In the genomic region with DNA sequence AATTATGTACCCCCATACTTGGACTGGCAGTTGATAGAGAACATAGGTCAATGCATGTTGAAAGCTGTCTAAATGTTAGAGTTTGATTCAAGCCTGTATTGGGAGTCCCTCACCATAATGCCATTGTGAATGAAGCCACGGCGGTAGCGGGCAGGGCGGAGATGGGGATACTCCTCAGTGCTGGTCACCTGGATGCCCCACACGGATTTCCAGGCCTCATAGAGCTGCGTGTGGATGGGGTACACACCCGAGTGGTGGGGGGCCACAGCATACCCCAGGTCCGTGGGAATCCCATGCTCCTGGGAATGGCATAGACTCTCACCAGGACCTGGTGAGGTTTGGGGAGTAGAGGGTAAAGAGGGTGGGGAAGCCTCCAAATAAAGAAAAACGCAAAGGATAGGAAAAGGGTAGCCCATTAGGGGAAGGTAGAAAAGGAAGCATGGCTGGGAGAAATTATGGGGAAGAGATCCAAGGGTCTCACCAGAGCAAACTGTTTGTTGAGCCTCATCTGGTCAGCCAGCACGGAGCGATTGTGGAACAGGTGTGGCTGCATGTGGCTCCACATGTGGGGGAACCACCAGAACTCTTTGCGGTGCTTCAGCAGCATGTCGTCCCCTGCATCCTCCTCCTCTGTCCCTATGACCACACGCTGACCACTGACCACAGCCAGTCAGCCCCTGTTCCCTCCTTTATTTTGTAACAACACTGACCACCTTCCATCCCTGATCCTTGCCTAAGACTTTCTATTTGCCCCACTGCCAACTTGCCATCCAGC, we compare ENCODE assay signal across 1 cellular context.
TF ChIP-seq lines count a peak whose summit lies in the region.

No MANE protein-coding gene starts in this region.

TF ChIP-seq in K562, 482 proteins besides CTCF, POLR2A, EP300 and RAD21:
- TF ChIP-seq POLR2G (IDR thresholded peaks at IDR 0.05; ENCODE audit: low read depth, low read length) = 0 out of 2 replicates have a peak, but pooled peaks have one; percentile 35
- peak; percentile 38; the same call in 1 of the 2 replicates for TF ChIP-seq RBFOX2 (IDR thresholded peaks at IDR 0.05; ENCODE audit: low read depth, low read length)
- 0 out of 2 replicates have a peak, but pooled peaks have one; percentile 30 for TF ChIP-seq ELF2 (CRISPR knock-in tag; IDR thresholded peaks at IDR 0.05)
- TF ChIP-seq, protein P1, sequence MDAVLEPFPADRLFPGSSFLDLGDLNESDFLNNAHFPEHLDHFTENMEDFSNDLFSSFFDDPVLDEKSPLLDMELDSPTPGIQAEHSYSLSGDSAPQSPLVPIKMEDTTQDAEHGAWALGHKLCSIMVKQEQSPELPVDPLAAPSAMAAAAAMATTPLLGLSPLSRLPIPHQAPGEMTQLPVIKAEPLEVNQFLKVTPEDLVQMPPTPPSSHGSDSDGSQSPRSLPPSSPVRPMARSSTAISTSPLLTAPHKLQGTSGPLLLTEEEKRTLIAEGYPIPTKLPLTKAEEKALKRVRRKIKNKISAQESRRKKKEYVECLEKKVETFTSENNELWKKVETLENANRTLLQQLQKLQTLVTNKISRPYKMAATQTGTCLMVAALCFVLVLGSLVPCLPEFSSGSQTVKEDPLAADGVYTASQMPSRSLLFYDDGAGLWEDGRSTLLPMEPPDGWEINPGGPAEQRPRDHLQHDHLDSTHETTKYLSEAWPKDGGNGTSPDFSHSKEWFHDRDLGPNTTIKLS (IDR thresholded peaks at IDR 0.05; ENCODE audit: borderline replicate concordance, low read depth) = no peak
